Comparison of ENCODE assay signal across 16 cellular contexts in genomic region chr17:39774043-39774442, GRCh38. TPM values are rescaled to one million over a fixed set of nuclear protein-coding genes. Genes with fewer than 3 reads are reported as not detected.
DNase-seq lines count a peak whose midpoint lies in the region; ATAC-seq and TF ChIP-seq lines count a peak whose summit lies in the region.
"Had no signal": no experiment of that assay in that cellular context is flagged by ENCODE, and none has a peak within 500 bp of the region (broad histone marks: within the 10 kb centered on the region; RNA-seq: fewer than 3 reads in every experiment).

No MANE protein-coding gene starts in this region.

- H3K4me3 Mint-ChIP-seq in T-helper 2 cell treated with Interferon-gamma antibody and Interleukin-4, amounts not matched to agents 5 μg/mL and 100 μg/mL, for 36 hours, result peak overlapping the region; percentile 66
- peak overlapping the region; percentile 86 for H3K4me3 Mint-ChIP-seq in natural killer cell treated with Interleukin-12 subunit alpha and Interleukin-12 subunit beta and Interleukin-15 and Interleukin-18, amount 100 ng/mL, for 72 hours

- TF ChIP-seq CTCF in MM.1S (IDR thresholded peaks at IDR 0.05; ENCODE audit: low read length), result no peak

- H4K20me1 ChIP-seq in MM.1S (ENCODE audit: insufficient read depth, low read length), result no peaks in the 10 kb centered on the region

- peaks cover 90% of the 10 kb centered on the region for H3K79me2 ChIP-seq in MM.1S (ENCODE audit: low read length)

- peaks cover 29% of the 10 kb centered on the region for H3K36me3 Mint-ChIP-seq in T-helper 2 cell treated with Interferon-gamma antibody and Interleukin-4, amounts not matched to agents 5 μg/mL and 100 μg/mL, for 36 hours (ENCODE audit: low read depth)
- peaks cover 22% of the 10 kb centered on the region for H3K36me3 Mint-ChIP-seq in natural killer cell treated with Interleukin-12 subunit alpha and Interleukin-12 subunit beta and Interleukin-15 and Interleukin-18, amount 100 ng/mL, for 72 hours

- H3K4me1 Mint-ChIP-seq in T-helper 2 cell treated with Interferon-gamma antibody and Interleukin-4, amounts not matched to agents 5 μg/mL and 100 μg/mL, for 36 hours (ENCODE audit: low read depth), result peaks cover 75% of the 10 kb centered on the region
- H3K4me1 Mint-ChIP-seq in natural killer cell treated with Interleukin-12 subunit alpha and Interleukin-12 subunit beta and Interleukin-15 and Interleukin-18, amount 100 ng/mL, for 72 hours (ENCODE audit: low read depth in 2 of 2), result peaks cover 77 to 89% of the 10 kb centered on the region in 2 donors

- H3K9ac ChIP-seq in MM.1S (ENCODE audit: low read length), result no peak overlapping the region

- H3K27ac ChIP-seq in MM.1S (ENCODE audit: low read length), result peak overlapping the region; percentile 87; the same call in 1 of the 2 replicates
- peak overlapping the region; percentile 63 for H3K27ac ChIP-seq in angular gyrus (ENCODE audit: low read depth, low read length)
- H3K27ac ChIP-seq: esophagus muscularis mucosa, upper lobe of right lung had no signal

- peaks cover 80% of the 10 kb centered on the region for H3K4me1 ChIP-seq in MM.1S (ENCODE audit: low read length)
- H3K4me1 ChIP-seq: esophagus muscularis mucosa, upper lobe of right lung had no signal

- H3F3A ChIP-seq in MM.1S (ENCODE audit: insufficient read depth, low read length), result peaks cover 87% of the 10 kb centered on the region

- peak; percentile 22 to 37 for ATAC-seq in natural killer cell treated with Interleukin-12 subunit alpha and Interleukin-12 subunit beta and Interleukin-15 and Interleukin-18, amount 100 ng/mL, for 72 hours
- ATAC-seq: upper lobe of right lung had no signal

- no peaks in the 10 kb centered on the region for H3K9me2 ChIP-seq in MM.1S (replicated peaks; ENCODE audit: insufficient read depth, low read length)

- H2AFZ ChIP-seq in MM.1S (ENCODE audit: low read length), result no peak overlapping the region

- peak overlapping the region; percentile 59; the same call in 1 of the 2 replicates for H3K4me2 ChIP-seq in MM.1S (ENCODE audit: low read depth, low read length)

- no peaks in the 10 kb centered on the region for H3K9me3 ChIP-seq in MM.1S (replicated peaks; ENCODE audit: insufficient read depth, low read length)
- H3K9me3 ChIP-seq: esophagus muscularis mucosa, upper lobe of right lung had no signal

- no peak for DNase-seq in T-helper 2 cell treated with Interferon-gamma antibody and Interleukin-4, amounts not matched to agents 5 μg/mL and 100 μg/mL, for 36 hours (ENCODE audit: low spot score)
- DNase-seq in T-helper 2 cell (no peak), MM.1S (no peak), NCI-H2196 (lab: John Stamatoyannopoulos, UW; ENCODE audit: unreplicated experiment) (no peak), dedifferentiated amniotic fluid mesenchymal stem cell (ENCODE audit: extremely low spot score) (no peak), cerebellar cortex (ENCODE audit: low spot score) (no peak)
- DNase-seq in natural killer cell treated with Interleukin-12 subunit alpha and Interleukin-12 subunit beta and Interleukin-15 and Interleukin-18, amount 100 ng/mL, for 72 hours (ENCODE audit: low spot score), result no peak
- DNase-seq: COR-L47; IMR-90; NCI-H146; NCI-H526 treated with DMSO at 0.1 percent for 48 hours; stimulated activated CD4-positive, alpha-beta T cell treated with anti-CD3 and anti-CD28 coated beads, Interleukin-12 subunit alpha, Interleukin-12 subunit beta, amount 100 ng/mL, for 4 hours; upper lobe of right lung had no signal

- peaks cover 4% of the 10 kb centered on the region; the same call in 1 of the 2 replicates for H3K36me3 ChIP-seq in MM.1S (replicated peaks; ENCODE audit: insufficient read depth, low read length)
- H3K36me3 ChIP-seq: esophagus muscularis mucosa, upper lobe of right lung had no signal

- no peaks in the 10 kb centered on the region for H3K27me3 ChIP-seq in MM.1S (replicated peaks; ENCODE audit: insufficient read depth, low read length)
- H3K27me3 ChIP-seq: upper lobe of right lung had no signal

- no peak overlapping the region for H3K4me3 ChIP-seq in MM.1S (ENCODE audit: low read length)
- H3K4me3 ChIP-seq: esophagus muscularis mucosa, lung, upper lobe of right lung had no signal

- peak overlapping the region; percentile 73 for H3K27ac Mint-ChIP-seq in T-helper 2 cell treated with Interferon-gamma antibody and Interleukin-4, amounts not matched to agents 5 μg/mL and 100 μg/mL, for 36 hours
- H3K27ac Mint-ChIP-seq in natural killer cell treated with Interleukin-12 subunit alpha and Interleukin-12 subunit beta and Interleukin-15 and Interleukin-18, amount 100 ng/mL, for 72 hours, result peak overlapping the region; percentile 92 to 95

- H3K27me3 Mint-ChIP-seq in T-helper 2 cell treated with Interferon-gamma antibody and Interleukin-4, amounts not matched to agents 5 μg/mL and 100 μg/mL, for 36 hours (ENCODE audit: low read depth), result no peaks in the 10 kb centered on the region
- no peaks in the 10 kb centered on the region for H3K27me3 Mint-ChIP-seq in natural killer cell treated with Interleukin-12 subunit alpha and Interleukin-12 subunit beta and Interleukin-15 and Interleukin-18, amount 100 ng/mL, for 72 hours

- no peaks in the 10 kb centered on the region for H3K9me3 Mint-ChIP-seq in T-helper 2 cell treated with Interferon-gamma antibody and Interleukin-4, amounts not matched to agents 5 μg/mL and 100 μg/mL, for 36 hours
- no peaks in the 10 kb centered on the region for H3K9me3 Mint-ChIP-seq in natural killer cell treated with Interleukin-12 subunit alpha and Interleukin-12 subunit beta and Interleukin-15 and Interleukin-18, amount 100 ng/mL, for 72 hours

RNA-seq across cellular contexts. Expression of gene GRB7, which starts 36.3 kb away (rescaled TPM):
- under 1 TPM in 1 of 2 donors, not detected in 1; 0.36 TPM for total RNA-seq in natural killer cell treated with Interleukin-12 subunit alpha and Interleukin-12 subunit beta and Interleukin-15 and Interleukin-18, amount 100 ng/mL, for 72 hours

RNA-seq across cellular contexts. Expression of gene MIEN1, which starts 43.7 kb away (rescaled TPM):
- total RNA-seq in natural killer cell treated with Interleukin-12 subunit alpha and Interleukin-12 subunit beta and Interleukin-15 and Interleukin-18, amount 100 ng/mL, for 72 hours, result 10 to 100 TPM; 56.3 to 64.6 TPM
